In the genomic region with DNA sequence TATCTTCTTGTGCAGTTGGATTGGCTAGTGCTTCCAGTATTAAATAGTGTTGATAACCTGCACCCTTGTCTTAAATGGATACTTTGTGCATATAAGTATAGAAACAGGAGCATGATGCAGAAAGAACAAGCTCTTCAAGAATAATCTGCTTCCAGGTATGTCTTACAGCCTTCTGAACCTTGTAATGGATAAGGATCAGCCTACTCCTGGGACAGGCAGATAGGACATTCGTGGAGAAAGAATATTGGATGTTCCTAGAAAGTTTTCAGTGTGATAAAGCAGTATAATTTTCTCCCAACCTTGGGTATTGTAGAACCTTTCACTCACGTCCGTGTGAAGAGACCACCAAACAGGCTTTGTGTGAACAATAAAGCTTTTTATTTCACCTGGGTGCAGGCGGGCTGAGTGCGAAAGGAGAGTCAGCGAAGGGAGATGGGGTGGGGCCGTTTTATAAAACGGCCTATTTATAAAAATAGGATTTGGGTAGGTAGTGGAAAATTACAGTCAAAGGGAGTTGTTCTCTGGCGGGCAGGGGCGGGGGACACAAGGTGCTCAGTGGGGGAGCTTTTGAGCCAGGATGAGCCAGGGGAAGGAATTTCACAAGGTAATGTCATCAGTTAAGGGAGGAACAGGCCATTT, we compare ENCODE assay signal across 16 cellular contexts.
"Had no signal": no experiment of that assay in that cellular context is flagged by ENCODE, and none has a peak within 500 bp of the region (broad histone marks: within the 10 kb centered on the region; RNA-seq: fewer than 3 reads in every experiment).

No MANE protein-coding gene starts in this region.

- H3K36me3 ChIP-seq: adrenal gland, right lobe of liver, transverse colon had no signal

- H3K27ac Mint-ChIP-seq: activated naive CD4-positive, alpha-beta T cell treated with anti-CD3 and anti-CD28 coated beads, Interleukin-2, amount 10 ng/mL, durations not matched to agents 7 days and 5 days; activated T-helper 2 cell treated with anti-CD3 and anti-CD28 coated beads, Interferon-gamma antibody, Interleukin-2, Interleukin-4, amounts not matched to agents 10 μg/mL and 5 μg/mL and 100 μg/mL, durations not matched to agents 14 hours and 24 hours and 36 hours; mesothelial cell of epicardium; T-helper 2 cell treated with Interferon-gamma antibody and Interleukin-4, amounts not matched to agents 5 μg/mL and 100 μg/mL, for 36 hours had no signal

- H3K4me3 ChIP-seq: adrenal gland, psoas muscle, right lobe of liver, transverse colon had no signal

- H3K27ac ChIP-seq: adrenal gland, psoas muscle, right lobe of liver, transverse colon had no signal

- ATAC-seq: activated CD4-positive, CD25-positive, alpha-beta regulatory T cell treated with anti-CD3 and anti-CD28 coated beads, Interleukin-2, amount 50 U/mL, for 24 hours; psoas muscle; right lobe of liver had no signal

- H3K27me3 ChIP-seq: adrenal gland, right lobe of liver, transverse colon had no signal

- DNase-seq: activated naive CD4-positive, alpha-beta T cell treated with anti-CD3 and anti-CD28 coated beads, Interleukin-2, amount 10 ng/mL, durations not matched to agents 7 days and 5 days; adrenal gland; central memory CD4-positive, alpha-beta T cell; effector memory CD4-positive, alpha-beta T cell; erythroblast; occipital lobe; psoas muscle; right lobe of liver; stimulated activated naive CD4-positive, alpha-beta T cell; substantia nigra; SW 1271; transverse colon had no signal

- H3K4me3 Mint-ChIP-seq: activated naive CD4-positive, alpha-beta T cell treated with anti-CD3 and anti-CD28 coated beads, Interleukin-2, amount 10 ng/mL, durations not matched to agents 7 days and 5 days; mesothelial cell of epicardium; T-helper 2 cell treated with Interferon-gamma antibody and Interleukin-4, amounts not matched to agents 5 μg/mL and 100 μg/mL, for 36 hours had no signal

- H3K27me3 Mint-ChIP-seq: activated naive CD4-positive, alpha-beta T cell treated with anti-CD3 and anti-CD28 coated beads, Interleukin-2, amount 10 ng/mL, durations not matched to agents 7 days and 5 days had no signal

- H3K4me1 ChIP-seq: psoas muscle, right lobe of liver, transverse colon had no signal

- H3K9me3 ChIP-seq: adrenal gland, psoas muscle, right lobe of liver, transverse colon had no signal
